ENCODE assay signal across 10 cellular contexts in genomic region chr12:52203126-52203921, GRCh38. TPM values are rescaled to one million over a fixed set of nuclear protein-coding genes. Genes with fewer than 3 reads are reported as not detected.
DNase-seq lines count a peak whose midpoint lies in the region; ATAC-seq and TF ChIP-seq lines count a peak whose summit lies in the region.
"Had no signal": no experiment of that assay in that cellular context is flagged by ENCODE, and none has a peak within 500 bp of the region (broad histone marks: within the 10 kb centered on the region; RNA-seq: fewer than 3 reads in every experiment).

No MANE protein-coding gene starts in this region.

- H3K4me1 ChIP-seq in left ventricle myocardium inferior (peaks cover 58% of the 10 kb centered on the region), sigmoid colon (peaks cover 0 to 28% (median 5%) of the 10 kb centered on the region in 4 donors)

- H3K4me3 Mint-ChIP-seq in activated T-cell treated with anti-CD3 and anti-CD28 coated beads, Interleukin-2, amount 50 U/mL, for 4 hours, result no peak overlapping the region

- H3K36me3 ChIP-seq in left ventricle myocardium inferior, result no peaks in the 10 kb centered on the region
- no peaks in the 10 kb centered on the region for H3K36me3 ChIP-seq in sigmoid colon

- no peak for TF ChIP-seq CTCF in left ventricle myocardium inferior (IDR thresholded peaks at IDR 0.05; ENCODE audit: borderline replicate concordance)
- no peak for TF ChIP-seq CTCF in sigmoid colon (IDR thresholded peaks at IDR 0.05)

- H3K4me3 ChIP-seq in left ventricle myocardium inferior (no peak overlapping the region), sigmoid colon (no peak overlapping the region)

- TF ChIP-seq EP300 in sigmoid colon (IDR thresholded peaks at IDR 0.05), result no peak

- no peak overlapping the region for H3K27ac ChIP-seq in left ventricle myocardium inferior (replicated peaks)
- peak overlapping the region in 1 of 4 donors; percentile 8 for H3K27ac ChIP-seq in sigmoid colon

- H3K27me3 Mint-ChIP-seq in activated T-cell treated with anti-CD3 and anti-CD28 coated beads, Interleukin-2, amount 50 U/mL, for 4 hours (ENCODE audit: low read depth), result peaks cover 12% of the 10 kb centered on the region

- 16 to 36% methylated on average over 18 of the region's 18 CpGs for WGBS in sigmoid colon, 2 donors

- peaks cover under 1% of the 10 kb centered on the region for H3K27me3 ChIP-seq in left ventricle myocardium inferior (ENCODE audit: low read depth)
- H3K27me3 ChIP-seq in sigmoid colon, result no peaks in the 10 kb centered on the region

- DNase-seq in EL (peak; percentile 77), NCI-H146 treated with DMSO at 0.1 percent for 48 hours (lab: John Stamatoyannopoulos, UW; ENCODE audit: unreplicated experiment) (peak; percentile 92), left ventricle myocardium inferior (peak; percentile 42), sigmoid colon (peak; percentile 75), OCI-M2 (lab: John Stamatoyannopoulos, UW; ENCODE audit: unreplicated experiment) (no peak), NAMALWA (ENCODE audit: low spot score) (no peak), hepatic stellate cell (ENCODE audit: low spot score) (no peak)
- DNase-seq in activated T-cell treated with anti-CD3 and anti-CD28 coated beads, Interleukin-2, amount 50 U/mL, for 4 hours, result no peak

- no peaks in the 10 kb centered on the region for H3K36me3 Mint-ChIP-seq in activated T-cell treated with anti-CD3 and anti-CD28 coated beads, Interleukin-2, amount 50 U/mL, for 4 hours (ENCODE audit: insufficient read depth)

- no peak for TF ChIP-seq POLR2A in sigmoid colon (IDR thresholded peaks at IDR 0.05)

- peak; percentile 29 to 51 for ATAC-seq in activated T-cell treated with anti-CD3 and anti-CD28 coated beads, Interleukin-2, amount 50 U/mL, for 4 hours

- no peaks in the 10 kb centered on the region for H3K9me3 Mint-ChIP-seq in activated T-cell treated with anti-CD3 and anti-CD28 coated beads, Interleukin-2, amount 50 U/mL, for 4 hours

- intact Hi-C loops in left ventricle myocardium inferior (cut with micrococcal nuclease), result no loop called here
- intact Hi-C loops in sigmoid colon (cut with DNase I), result no loop called here

- H3K4me1 Mint-ChIP-seq in activated T-cell treated with anti-CD3 and anti-CD28 coated beads, Interleukin-2, amount 50 U/mL, for 4 hours (ENCODE audit: low read depth), result peaks cover 5% of the 10 kb centered on the region

- H3K9me3 ChIP-seq in left ventricle myocardium inferior (replicated peaks), result no peaks in the 10 kb centered on the region
- no peaks in the 10 kb centered on the region for H3K9me3 ChIP-seq in sigmoid colon

RNA-seq across cellular contexts. Expression of gene KRT80, which starts 11.5 kb away (rescaled TPM):
- under 1 TPM in 2 of 3 donors, not detected in 1; 0.05 to 0.08 TPM for total RNA-seq in activated T-cell treated with anti-CD3 and anti-CD28 coated beads, Interleukin-2, amount 50 U/mL, for 4 hours
- total RNA-seq in left ventricle myocardium inferior (not detected), sigmoid colon (not detected)
- polyA plus RNA-seq in sigmoid colon, result under 1 TPM in 2 of 3 donors, not detected in 1; under 0.01 to 0.34 TPM
- total RNA-seq: frontal cortex, subcutaneous adipose tissue had no signal

RNA-seq across cellular contexts. Expression of gene KRT7, which starts 29.7 kb away (rescaled TPM):
- total RNA-seq in activated T-cell treated with anti-CD3 and anti-CD28 coated beads, Interleukin-2, amount 50 U/mL, for 4 hours, result 1 to 10 TPM; 1.2 to 2.1 (median 1.5) TPM
- total RNA-seq in left ventricle myocardium inferior (not detected), sigmoid colon (1 to 10 TPM in 1 of 4 donors, under 1 TPM in 1, not detected in 2; 0.27 to 3.2 TPM)
- polyA plus RNA-seq in sigmoid colon, result 10 to 100 TPM in 1 of 3 donors, 1 to 10 TPM in 2; 1.2 to 12.0 (median 2.4) TPM
- total RNA-seq: frontal cortex had no signal

Comparison
In these comparisons a context has a peak if more than half of its experiments do, and no peak if none do; other contexts are left out.
1. DNase-seq: peak in EL (single experiment), NCI-H146 treated with DMSO at 0.1 percent for 48 hours (single experiment), left ventricle myocardium inferior (single experiment) and sigmoid colon (single experiment); none in activated T-cell treated with anti-CD3 and anti-CD28 coated beads, Interleukin-2, amount 50 U/mL, for 4 hours (single experiment), OCI-M2 (single experiment), NAMALWA (single experiment) and hepatic stellate cell (single experiment).